Comparison of ENCODE assay signal across 8 cellular contexts in genomic region chr5:16178745-16179372, GRCh38.
DNase-seq lines count a peak whose midpoint lies in the region; ATAC-seq lines count a peak whose summit lies in the region.

No MANE protein-coding gene starts in this region.

- no peak for ATAC-seq in HG03196 (IDR thresholded peaks at IDR 0.05; ENCODE audit: unreplicated experiment)
- ATAC-seq in GM18517 (IDR thresholded peaks at IDR 0.05; ENCODE audit: unreplicated experiment), result no peak

- peak; percentile 66 for DNase-seq in NCI-H82 (lab: John Stamatoyannopoulos, UW)
- DNase-seq in NCI-H82 treated with DMSO at 0.1 percent for 48 hours (lab: John Stamatoyannopoulos, UW; ENCODE audit: unreplicated experiment), result no peak
- peak; percentile 15 for DNase-seq in OCI-M1 (lab: John Stamatoyannopoulos, UW)
- DNase-seq in astrocyte of the hippocampus (ENCODE audit: low read depth, low spot score), result peak; percentile 95
- DNase-seq in hypothalamus (lab: John Stamatoyannopoulos, UW), result peak in 43 of 51 donors; percentile 4 to 70 (median 36)
- DNase-seq in retina, result peak; percentile 94
